In the genomic region with DNA sequence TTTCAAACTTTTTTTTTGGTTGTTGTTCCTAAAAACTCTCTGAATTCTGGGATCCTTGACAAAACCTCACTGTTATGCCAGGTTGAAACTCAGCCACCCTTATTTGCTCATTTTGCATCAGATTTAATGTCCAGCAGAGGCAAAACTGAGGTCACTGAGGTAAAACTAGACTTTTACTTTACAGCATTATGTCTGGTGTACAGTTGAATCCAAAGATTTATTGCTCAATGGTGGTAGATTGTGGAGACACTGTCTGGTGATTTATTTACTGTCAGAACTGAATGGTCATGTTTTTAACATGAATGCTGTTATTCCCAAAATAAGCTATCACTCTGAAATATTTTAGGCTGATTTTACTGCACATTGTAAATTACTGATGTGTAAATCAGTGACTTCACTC, we compare ENCODE assay signal across 15 cellular contexts.
A peak's percentile ranks its signal among the peaks of the same experiment; 100 is the strongest.
DNase-seq lines count a peak whose midpoint lies in the region; ATAC-seq and TF ChIP-seq lines count a peak whose summit lies in the region.
"Had no signal": no experiment of that assay in that cellular context is flagged by ENCODE, and none has a peak within 500 bp of the region (broad histone marks: within the 10 kb centered on the region; RNA-seq: fewer than 3 reads in every experiment).

No MANE protein-coding gene starts in this region.

- DNase-seq in GM03348 (ENCODE audit: low spot score) (peak; percentile 58), amniotic epithelial cell (ENCODE audit: low read depth) (peak; percentile 59), fibroblast of the aortic adventitia (ENCODE audit: low read depth) (peak; percentile 73), NCI-H2171 (lab: John Stamatoyannopoulos, UW) (no peak)
- no peak for DNase-seq in effector CD4-positive, alpha-beta T cell
- DNase-seq: C1 segment of cervical spinal cord, DND-41, GDM1, GOT3, NCI-H187 treated with DMSO at 0.1 percent for 48 hours, NCI-H446 treated with DMSO at 0.1 percent for 48 hours, NCI-H748 treated with DMSO at 0.1 percent for 48 hours, RPMI8226 had no signal

- no peak for TF ChIP-seq CTCF in fibroblast of the aortic adventitia (IDR thresholded peaks at IDR 0.05; ENCODE audit: insufficient read depth, low read length)

- no peak overlapping the region for H3K4me3 ChIP-seq in fibroblast of the aortic adventitia (ENCODE audit: low read depth, low read length)

- no peak for ATAC-seq in GM21515 (IDR thresholded peaks at IDR 0.05; ENCODE audit: unreplicated experiment)
- no peak for ATAC-seq in GM21526 (IDR thresholded peaks at IDR 0.05; ENCODE audit: low FRiP score, unreplicated experiment)

Comparison
In these comparisons a context has a peak if more than half of its experiments do, and no peak if none do; other contexts are left out.
1. DNase-seq: peak in GM03348 (single experiment), amniotic epithelial cell (single experiment) and fibroblast of the aortic adventitia (single experiment); none in NCI-H2171 (single experiment) and effector CD4-positive, alpha-beta T cell (single experiment).